1 cellular context compared by ENCODE assay signal in genomic region chr14:100899841-100900771, GRCh38.
TF ChIP-seq lines count a peak whose summit lies in the region.

No MANE protein-coding gene starts in this region.

TF ChIP-seq in HepG2, 621 proteins besides CTCF, POLR2A, EP300 and RAD21 (continued from another document and continues in another):
- TF ChIP-seq ZBED4 (CRISPR knock-in tag; IDR thresholded peaks at IDR 0.05; ENCODE audit: borderline replicate concordance) (no peak), CENPT (CRISPR knock-in tag; IDR thresholded peaks at IDR 0.05; ENCODE audit: low read depth) (no peak), SRY (CRISPR knock-in tag; IDR thresholded peaks at IDR 0.05) (no peak), HOXA9 (CRISPR knock-in tag; IDR thresholded peaks at IDR 0.05; ENCODE audit: borderline replicate concordance) (no peak), ZBTB42 (CRISPR knock-in tag; IDR thresholded peaks at IDR 0.05) (no peak), HNRNPL (IDR thresholded peaks at IDR 0.05; ENCODE audit: low read depth, low read length) (no peak), ZNF503 (CRISPR knock-in tag; IDR thresholded peaks at IDR 0.05) (no peak), ZNF441 (CRISPR knock-in tag; IDR thresholded peaks at IDR 0.05; ENCODE audit: borderline replicate concordance) (no peak), ZNF572 (CRISPR knock-in tag; IDR thresholded peaks at IDR 0.05) (no peak), ZNF775 (CRISPR knock-in tag; IDR thresholded peaks at IDR 0.05; ENCODE audit: borderline replicate concordance) (peak; percentile 93; the same call in 1 of the 2 replicates), E2F5 (CRISPR knock-in tag; conservative IDR thresholded peaks at IDR 0.05) (no peak), TEF (CRISPR knock-in tag; IDR thresholded peaks at IDR 0.05) (no peak), NR2F1 (CRISPR knock-in tag; IDR thresholded peaks at IDR 0.05) (no peak), ZGPAT (CRISPR knock-in tag; IDR thresholded peaks at IDR 0.05) (peak; percentile 72), HMGXB3 (CRISPR knock-in tag; IDR thresholded peaks at IDR 0.05; ENCODE audit: borderline replicate concordance) (no peak), ZNF138 (CRISPR knock-in tag; IDR thresholded peaks at IDR 0.05; ENCODE audit: low read depth) (no peak), ZMYM3 (CRISPR knock-in tag; IDR thresholded peaks at IDR 0.05) (no peak), ZKSCAN8 (CRISPR knock-in tag; IDR thresholded peaks at IDR 0.05; ENCODE audit: borderline replicate concordance) (peak; percentile 68; the same call in 1 of the 2 replicates), ZSCAN9 (CRISPR knock-in tag; IDR thresholded peaks at IDR 0.05; ENCODE audit: borderline replicate concordance) (peak; percentile 67; the same call in 1 of the 2 replicates)
- TF ChIP-seq, protein P1, sequence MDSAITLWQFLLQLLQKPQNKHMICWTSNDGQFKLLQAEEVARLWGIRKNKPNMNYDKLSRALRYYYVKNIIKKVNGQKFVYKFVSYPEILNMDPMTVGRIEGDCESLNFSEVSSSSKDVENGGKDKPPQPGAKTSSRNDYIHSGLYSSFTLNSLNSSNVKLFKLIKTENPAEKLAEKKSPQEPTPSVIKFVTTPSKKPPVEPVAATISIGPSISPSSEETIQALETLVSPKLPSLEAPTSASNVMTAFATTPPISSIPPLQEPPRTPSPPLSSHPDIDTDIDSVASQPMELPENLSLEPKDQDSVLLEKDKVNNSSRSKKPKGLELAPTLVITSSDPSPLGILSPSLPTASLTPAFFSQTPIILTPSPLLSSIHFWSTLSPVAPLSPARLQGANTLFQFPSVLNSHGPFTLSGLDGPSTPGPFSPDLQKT (CRISPR knock-in tag; IDR thresholded peaks at IDR 0.05; ENCODE audit: borderline replicate concordance) = no peak
- TF ChIP-seq, protein P2, sequence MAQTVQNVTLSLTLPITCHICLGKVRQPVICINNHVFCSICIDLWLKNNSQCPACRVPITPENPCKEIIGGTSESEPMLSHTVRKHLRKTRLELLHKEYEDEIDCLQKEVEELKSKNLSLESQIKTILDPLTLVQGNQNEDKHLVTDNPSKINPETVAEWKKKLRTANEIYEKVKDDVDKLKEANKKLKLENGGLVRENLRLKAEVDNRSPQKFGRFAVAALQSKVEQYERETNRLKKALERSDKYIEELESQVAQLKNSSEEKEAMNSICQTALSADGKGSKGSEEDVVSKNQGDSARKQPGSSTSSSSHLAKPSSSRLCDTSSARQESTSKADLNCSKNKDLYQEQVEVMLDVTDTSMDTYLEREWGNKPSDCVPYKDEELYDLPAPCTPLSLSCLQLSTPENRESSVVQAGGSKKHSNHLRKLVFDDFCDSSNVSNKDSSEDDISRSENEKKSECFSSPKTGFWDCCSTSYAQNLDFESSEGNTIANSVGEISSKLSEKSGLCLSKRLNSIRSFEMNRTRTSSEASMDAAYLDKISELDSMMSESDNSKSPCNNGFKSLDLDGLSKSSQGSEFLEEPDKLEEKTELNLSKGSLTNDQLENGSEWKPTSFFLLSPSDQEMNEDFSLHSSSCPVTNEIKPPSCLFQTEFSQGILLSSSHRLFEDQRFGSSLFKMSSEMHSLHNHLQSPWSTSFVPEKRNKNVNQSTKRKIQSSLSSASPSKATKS (CRISPR knock-in tag; IDR thresholded peaks at IDR 0.05) = no peak
- TF ChIP-seq, protein P3, sequence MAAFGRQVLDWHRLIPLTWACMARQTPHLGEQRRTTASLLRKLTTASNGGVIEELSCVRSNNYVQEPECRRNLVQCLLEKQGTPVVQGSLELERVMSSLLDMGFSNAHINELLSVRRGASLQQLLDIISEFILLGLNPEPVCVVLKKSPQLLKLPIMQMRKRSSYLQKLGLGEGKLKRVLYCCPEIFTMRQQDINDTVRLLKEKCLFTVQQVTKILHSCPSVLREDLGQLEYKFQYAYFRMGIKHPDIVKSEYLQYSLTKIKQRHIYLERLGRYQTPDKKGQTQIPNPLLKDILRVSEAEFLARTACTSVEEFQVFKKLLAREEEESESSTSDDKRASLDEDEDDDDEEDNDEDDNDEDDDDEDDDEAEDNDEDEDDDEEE (CRISPR knock-in tag; IDR thresholded peaks at IDR 0.05) = no peak
- TF ChIP-seq, protein P4, sequence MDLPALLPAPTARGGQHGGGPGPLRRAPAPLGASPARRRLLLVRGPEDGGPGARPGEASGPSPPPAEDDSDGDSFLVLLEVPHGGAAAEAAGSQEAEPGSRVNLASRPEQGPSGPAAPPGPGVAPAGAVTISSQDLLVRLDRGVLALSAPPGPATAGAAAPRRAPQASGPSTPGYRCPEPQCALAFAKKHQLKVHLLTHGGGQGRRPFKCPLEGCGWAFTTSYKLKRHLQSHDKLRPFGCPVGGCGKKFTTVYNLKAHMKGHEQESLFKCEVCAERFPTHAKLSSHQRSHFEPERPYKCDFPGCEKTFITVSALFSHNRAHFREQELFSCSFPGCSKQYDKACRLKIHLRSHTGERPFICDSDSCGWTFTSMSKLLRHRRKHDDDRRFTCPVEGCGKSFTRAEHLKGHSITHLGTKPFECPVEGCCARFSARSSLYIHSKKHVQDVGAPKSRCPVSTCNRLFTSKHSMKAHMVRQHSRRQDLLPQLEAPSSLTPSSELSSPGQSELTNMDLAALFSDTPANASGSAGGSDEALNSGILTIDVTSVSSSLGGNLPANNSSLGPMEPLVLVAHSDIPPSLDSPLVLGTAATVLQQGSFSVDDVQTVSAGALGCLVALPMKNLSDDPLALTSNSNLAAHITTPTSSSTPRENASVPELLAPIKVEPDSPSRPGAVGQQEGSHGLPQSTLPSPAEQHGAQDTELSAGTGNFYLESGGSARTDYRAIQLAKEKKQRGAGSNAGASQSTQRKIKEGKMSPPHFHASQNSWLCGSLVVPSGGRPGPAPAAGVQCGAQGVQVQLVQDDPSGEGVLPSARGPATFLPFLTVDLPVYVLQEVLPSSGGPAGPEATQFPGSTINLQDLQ (CRISPR knock-in tag; IDR thresholded peaks at IDR 0.05) = no peak
- TF ChIP-seq, protein P5, sequence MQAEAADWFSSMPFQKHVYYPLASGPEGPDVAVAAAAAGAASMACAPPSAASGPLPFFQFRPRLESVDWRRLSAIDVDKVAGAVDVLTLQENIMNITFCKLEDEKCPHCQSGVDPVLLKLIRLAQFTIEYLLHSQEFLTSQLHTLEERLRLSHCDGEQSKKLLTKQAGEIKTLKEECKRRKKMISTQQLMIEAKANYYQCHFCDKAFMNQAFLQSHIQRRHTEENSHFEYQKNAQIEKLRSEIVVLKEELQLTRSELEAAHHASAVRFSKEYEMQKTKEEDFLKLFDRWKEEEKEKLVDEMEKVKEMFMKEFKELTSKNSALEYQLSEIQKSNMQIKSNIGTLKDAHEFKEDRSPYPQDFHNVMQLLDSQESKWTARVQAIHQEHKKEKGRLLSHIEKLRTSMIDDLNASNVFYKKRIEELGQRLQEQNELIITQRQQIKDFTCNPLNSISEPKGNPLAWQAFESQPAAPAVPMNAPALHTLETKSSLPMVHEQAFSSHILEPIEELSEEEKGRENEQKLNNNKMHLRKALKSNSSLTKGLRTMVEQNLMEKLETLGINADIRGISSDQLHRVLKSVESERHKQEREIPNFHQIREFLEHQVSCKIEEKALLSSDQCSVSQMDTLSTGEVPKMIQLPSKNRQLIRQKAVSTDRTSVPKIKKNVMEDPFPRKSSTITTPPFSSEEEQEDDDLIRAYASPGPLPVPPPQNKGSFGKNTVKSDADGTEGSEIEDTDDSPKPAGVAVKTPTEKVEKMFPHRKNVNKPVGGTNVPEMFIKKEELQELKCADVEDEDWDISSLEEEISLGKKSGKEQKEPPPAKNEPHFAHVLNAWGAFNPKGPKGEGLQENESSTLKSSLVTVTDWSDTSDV (CRISPR knock-in tag; IDR thresholded peaks at IDR 0.05) = no peak
